ENCODE assay signal across 18 cellular contexts in genomic region chr11:45017329-45017728, GRCh38.
A peak's percentile ranks its signal among the peaks of the same experiment; 100 is the strongest.
DNase-seq lines count a peak whose midpoint lies in the region; ATAC-seq and TF ChIP-seq lines count a peak whose summit lies in the region.
"Had no signal": no experiment of that assay in that cellular context is flagged by ENCODE, and none has a peak within 500 bp of the region (broad histone marks: within the 10 kb centered on the region; RNA-seq: fewer than 3 reads in every experiment).

No MANE protein-coding gene starts in this region.

- H3K27me3 Mint-ChIP-seq in Calu3 (ENCODE audit: unreplicated experiment): peaks cover 43% of the 10 kb centered on the region

- CTCF ChIA-PET in HCT116 (lab: Charles Lee): no interaction called here
- CTCF ChIA-PET in Calu3 (lab: Charles Lee): no interaction called here

- BruUV-seq in HCT116 (replicated peaks; lab: Mats Ljungman, UMichigan) (no TSS peak), Calu3 (replicated peaks; lab: Mats Ljungman, UMichigan) (no TSS peak)

- TF ChIP-seq CTCF in AG09319 (IDR thresholded peaks at IDR 0.05; ENCODE audit: low read depth, low read length) (peak; percentile 23), HCT116 (IDR thresholded peaks at IDR 0.05 in 2 of 3, conservative IDR thresholded peaks at IDR 0.05 in 1 of 3; ENCODE audit: borderline replicate concordance in 1 of 3, insufficient read depth in 1 of 3, low read depth in 2 of 3, low read length in 2 of 3) (peak in 2 of 3 experiments; percentile 38 to 41; a peak in 4 of 6 replicates), brain microvascular endothelial cell (IDR thresholded peaks at IDR 0.05; ENCODE audit: low read depth, low read length, missing control alignments) (peak; percentile 17), colonic mucosa (IDR thresholded peaks at IDR 0.05) (no peak), Calu3 (IDR thresholded peaks at IDR 0.05; ENCODE audit: unreplicated experiment) (no peak)

- RAD21 ChIA-PET in HCT116 (lab: Charles Lee; ENCODE audit: low non-redundant PET in 1 of 2, low total read pairs in 2 of 2, uncharacterized antibody in 2 of 2, unreplicated experiment in 2 of 2): no interaction called here

- ATAC-seq in HCT116 (peak; percentile 70; the same call in 1 of the 2 replicates), SK-N-SH treated with all-trans-retinoic acid at 6 μM for 48 hours (no peak), HG02884 (IDR thresholded peaks at IDR 0.05; ENCODE audit: unreplicated experiment) (no peak)

- H3K9me3 Mint-ChIP-seq in Calu3 (ENCODE audit: low read depth, unreplicated experiment): peaks cover 8% of the 10 kb centered on the region

- TF ChIP-seq RAD21 in HCT116 (IDR thresholded peaks at IDR 0.05; ENCODE audit: low read depth): no peak

- no peak overlapping the region for H3K27ac Mint-ChIP-seq in Calu3 (ENCODE audit: unreplicated experiment)
- H3K27ac Mint-ChIP-seq: activated naive CD4-positive, alpha-beta T cell treated with anti-CD3 and anti-CD28 coated beads, Interleukin-2, amount 50 U/mL, for 24 hours had no signal

- H3K4me3 Mint-ChIP-seq in Calu3 (ENCODE audit: low read depth, unreplicated experiment): no peak overlapping the region
- H3K4me3 Mint-ChIP-seq: activated naive CD4-positive, alpha-beta T cell treated with anti-CD3 and anti-CD28 coated beads, Interleukin-2, amount 50 U/mL, for 24 hours had no signal

- H3K9ac ChIP-seq in HCT116 (ENCODE audit: low read length) (no peak overlapping the region), colonic mucosa (ENCODE audit: low read depth in 2 of 2, low read length in 2 of 2) (no peak overlapping the region)

- POLR2A ChIA-PET in HCT116 (lab: Charles Lee): no interaction called here

- no peaks in the 10 kb centered on the region for H3K36me3 Mint-ChIP-seq in Calu3 (ENCODE audit: insufficient read depth, unreplicated experiment)

- in situ Hi-C loops in brain microvascular endothelial cell (cut with HindIII; ENCODE audit: low pct_ligation_motif_present, low sequenced_read_pairs): no loop called here

- intact Hi-C loops in HCT116 (cut with micrococcal nuclease) (loop anchor here (5.0 kb wide), 1 partner anchor 50 kb away; no protein-coding TSS in a partner anchor), colonic mucosa (cut with DNase I) (no loop called here), Calu3 (cut with micrococcal nuclease; ENCODE audit: unreplicated experiment) (no loop called here)

- H3K4me3 ChIP-seq in HCT116 (replicated peaks in 1 of 2; ENCODE audit: low read depth in 1 of 2, low read length in 2 of 2) (no peak overlapping the region), brain microvascular endothelial cell (ENCODE audit: low read depth, low read length) (no peak overlapping the region), colonic mucosa (no peak overlapping the region)
- H3K4me3 ChIP-seq: esophagus squamous epithelium, right atrium auricular region, stomach had no signal

- H3K4me1 Mint-ChIP-seq in Calu3 (ENCODE audit: low read depth, unreplicated experiment): no peaks in the 10 kb centered on the region

- H3K9me3 ChIP-seq in HCT116 (ENCODE audit: control insufficient read depth in 1 of 2, insufficient read depth in 1 of 2, low read depth in 1 of 2, low read length in 2 of 2): no peaks in the 10 kb centered on the region
- no peaks in the 10 kb centered on the region for H3K9me3 ChIP-seq in colonic mucosa

- no peaks in the 10 kb centered on the region for H3K9me2 ChIP-seq in HCT116 (ENCODE audit: insufficient read depth)

- H3K79me2 ChIP-seq in HCT116 (ENCODE audit: insufficient read depth, low read length): no peaks in the 10 kb centered on the region

- H3K4me1 ChIP-seq in HCT116 (ENCODE audit: control insufficient read depth in 1 of 2, insufficient read depth in 2 of 2, low read length in 2 of 2) (no peaks in the 10 kb centered on the region), colonic mucosa (no peaks in the 10 kb centered on the region)

- H3K27me3 ChIP-seq in HCT116 (ENCODE audit: insufficient read depth, low read length): peaks cover 6% of the 10 kb centered on the region; the same call in 1 of the 2 replicates
- peaks cover 5% of the 10 kb centered on the region for H3K27me3 ChIP-seq in brain microvascular endothelial cell (replicated peaks)
- H3K27me3 ChIP-seq in colonic mucosa: no peaks in the 10 kb centered on the region
- H3K27me3 ChIP-seq: right atrium auricular region had no signal

- no peak overlapping the region for H3K27ac ChIP-seq in HCT116 (ENCODE audit: low read depth, low read length)
- no peak overlapping the region for H3K27ac ChIP-seq in brain microvascular endothelial cell
- no peak overlapping the region for H3K27ac ChIP-seq in colonic mucosa
- H3K27ac ChIP-seq: esophagus squamous epithelium, right atrium auricular region, stomach had no signal

- no peak for TF ChIP-seq POLR2A in HCT116 (IDR thresholded peaks at IDR 0.05; ENCODE audit: borderline replicate concordance, extremely low read depth, insufficient read depth, insufficient read length)

- no peak overlapping the region for H3K4me2 ChIP-seq in HCT116 (ENCODE audit: low read length)

- no peaks in the 10 kb centered on the region for H4K20me1 ChIP-seq in HCT116 (ENCODE audit: insufficient read depth)

- H3K36me3 ChIP-seq in HCT116 (ENCODE audit: control insufficient read depth in 1 of 2, insufficient read depth in 2 of 2, low read length in 2 of 2) (no peaks in the 10 kb centered on the region), brain microvascular endothelial cell (replicated peaks) (no peaks in the 10 kb centered on the region), colonic mucosa (no peaks in the 10 kb centered on the region)
- H3K36me3 ChIP-seq: esophagus squamous epithelium, right atrium auricular region, stomach had no signal

- H2AFZ ChIP-seq in HCT116 (ENCODE audit: low read depth, low read length, poor library complexity, severe bottlenecking): no peak overlapping the region

- no peak for DNase-seq in AG09319 (ENCODE audit: extremely low read depth, low read depth)
- DNase-seq in HCT116 (ENCODE audit: low read depth, low spot score): no peak
- DNase-seq in brain microvascular endothelial cell: no peak
- DNase-seq in iPS-NIHi7 (ENCODE audit: extremely low spot score): peak; percentile 58
- DNase-seq in colonic mucosa: no peak
- no peak for DNase-seq in Calu3
- DNase-seq: activated CD4-positive, alpha-beta T cell treated with anti-CD3 and anti-CD28 coated beads, Interleukin-2, amount 50 U/mL, for 48 hours; activated T-cell treated with anti-CD3 and anti-CD28 coated beads, Interleukin-2, amount 50 U/mL, for 1 hour; esophagus squamous epithelium; midbrain; NCI-H1048; NCI-H526 treated with DMSO at 0.1 percent for 48 hours; stomach; SW 1271 had no signal

TF ChIP-seq in HCT116, 20 proteins besides CTCF, POLR2A, EP300 and RAD21 (continues in another document):
- TF ChIP-seq ZNF274 (IDR thresholded peaks at IDR 0.05; ENCODE audit: low read depth, low read length): no peak
- no peak for TF ChIP-seq YY1 (IDR thresholded peaks at IDR 0.05; ENCODE audit: extremely low read depth, insufficient replicate concordance, low read depth, low read length)
- TF ChIP-seq, protein P1, sequence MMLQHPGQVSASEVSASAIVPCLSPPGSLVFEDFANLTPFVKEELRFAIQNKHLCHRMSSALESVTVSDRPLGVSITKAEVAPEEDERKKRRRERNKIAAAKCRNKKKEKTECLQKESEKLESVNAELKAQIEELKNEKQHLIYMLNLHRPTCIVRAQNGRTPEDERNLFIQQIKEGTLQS (IDR thresholded peaks at IDR 0.05): no peak

TF ChIP-seq in SK-N-SH treated with all-trans-retinoic acid at 6 μM for 48 hours, 23 proteins besides CTCF, POLR2A, EP300 and RAD21 (continues in another document):
- TF ChIP-seq GLIS3 (CRISPR knock-in tag; IDR thresholded peaks at IDR 0.05): no peak
- TF ChIP-seq, protein P2, sequence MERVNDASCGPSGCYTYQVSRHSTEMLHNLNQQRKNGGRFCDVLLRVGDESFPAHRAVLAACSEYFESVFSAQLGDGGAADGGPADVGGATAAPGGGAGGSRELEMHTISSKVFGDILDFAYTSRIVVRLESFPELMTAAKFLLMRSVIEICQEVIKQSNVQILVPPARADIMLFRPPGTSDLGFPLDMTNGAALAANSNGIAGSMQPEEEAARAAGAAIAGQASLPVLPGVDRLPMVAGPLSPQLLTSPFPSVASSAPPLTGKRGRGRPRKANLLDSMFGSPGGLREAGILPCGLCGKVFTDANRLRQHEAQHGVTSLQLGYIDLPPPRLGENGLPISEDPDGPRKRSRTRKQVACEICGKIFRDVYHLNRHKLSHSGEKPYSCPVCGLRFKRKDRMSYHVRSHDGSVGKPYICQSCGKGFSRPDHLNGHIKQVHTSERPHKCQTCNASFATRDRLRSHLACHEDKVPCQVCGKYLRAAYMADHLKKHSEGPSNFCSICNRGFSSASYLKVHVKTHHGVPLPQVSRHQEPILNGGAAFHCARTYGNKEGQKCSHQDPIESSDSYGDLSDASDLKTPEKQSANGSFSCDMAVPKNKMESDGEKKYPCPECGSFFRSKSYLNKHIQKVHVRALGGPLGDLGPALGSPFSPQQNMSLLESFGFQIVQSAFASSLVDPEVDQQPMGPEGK (CRISPR knock-in tag; IDR thresholded peaks at IDR 0.05; ENCODE audit: borderline replicate concordance): no peak
- no peak for TF ChIP-seq SNAI2 (CRISPR knock-in tag; IDR thresholded peaks at IDR 0.05)
- TF ChIP-seq, protein P3, sequence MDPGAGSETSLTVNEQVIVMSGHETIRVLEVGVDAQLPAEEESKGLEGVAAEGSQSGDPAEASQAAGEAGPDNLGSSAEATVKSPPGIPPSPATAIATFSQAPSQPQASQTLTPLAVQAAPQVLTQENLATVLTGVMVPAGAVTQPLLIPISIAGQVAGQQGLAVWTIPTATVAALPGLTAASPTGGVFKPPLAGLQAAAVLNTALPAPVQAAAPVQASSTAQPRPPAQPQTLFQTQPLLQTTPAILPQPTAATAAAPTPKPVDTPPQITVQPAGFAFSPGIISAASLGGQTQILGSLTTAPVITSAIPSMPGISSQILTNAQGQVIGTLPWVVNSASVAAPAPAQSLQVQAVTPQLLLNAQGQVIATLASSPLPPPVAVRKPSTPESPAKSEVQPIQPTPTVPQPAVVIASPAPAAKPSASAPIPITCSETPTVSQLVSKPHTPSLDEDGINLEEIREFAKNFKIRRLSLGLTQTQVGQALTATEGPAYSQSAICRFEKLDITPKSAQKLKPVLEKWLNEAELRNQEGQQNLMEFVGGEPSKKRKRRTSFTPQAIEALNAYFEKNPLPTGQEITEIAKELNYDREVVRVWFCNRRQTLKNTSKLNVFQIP (CRISPR knock-in tag; IDR thresholded peaks at IDR 0.05; ENCODE audit: borderline replicate concordance, low read depth): no peak
- no peak for TF ChIP-seq TCF4 (CRISPR knock-in tag; IDR thresholded peaks at IDR 0.05; ENCODE audit: borderline replicate concordance)

Comparison
In these comparisons a context has a peak if more than half of its experiments do, and no peak if none do; other contexts are left out.
1. CTCF ChIP-seq: peak in AG09319 (single experiment), HCT116 (2 of 3) and brain microvascular endothelial cell (single experiment); none in colonic mucosa (single experiment) and Calu3 (single experiment).